In genomic region chr16:70381604-70382342, GRCh38 we compare ENCODE assay signal across 1 cellular context.
TF ChIP-seq lines count a peak whose summit lies in the region.

No MANE protein-coding gene starts in this region.

TF ChIP-seq in HepG2, 621 proteins besides CTCF, POLR2A, EP300 and RAD21 (continued from another document and continues in another):
- TF ChIP-seq ZBTB4 (CRISPR knock-in tag; IDR thresholded peaks at IDR 0.05; ENCODE audit: borderline replicate concordance) (peak; percentile 46; the same call in 1 of the 2 replicates), FOXK1 (CRISPR knock-in tag; IDR thresholded peaks at IDR 0.05; ENCODE audit: borderline replicate concordance, low read depth) (0 out of 2 replicates have a peak, but pooled peaks have one; percentile 12), SALL2 (CRISPR knock-in tag; IDR thresholded peaks at IDR 0.05) (0 out of 2 replicates have a peak, but pooled peaks have one; percentile 7), SKIL (CRISPR knock-in tag; IDR thresholded peaks at IDR 0.05; ENCODE audit: borderline replicate concordance) (0 out of 2 replicates have a peak, but pooled peaks have one; percentile 10), HNF4A (CRISPR knock-in tag; IDR thresholded peaks at IDR 0.05) (peak; percentile 29; the same call in 1 of the 2 replicates), RNF2 (conservative IDR thresholded peaks at IDR 0.05; ENCODE audit: low read depth) (0 out of 2 replicates have a peak, but pooled peaks have one; percentile 18), ZNF782 (CRISPR knock-in tag; IDR thresholded peaks at IDR 0.05; ENCODE audit: borderline replicate concordance) (no peak), NCOA1 (CRISPR knock-in tag; IDR thresholded peaks at IDR 0.05) (0 out of 2 replicates have a peak, but pooled peaks have one; percentile 14), DR1 (CRISPR knock-in tag; IDR thresholded peaks at IDR 0.05) (peak; percentile 11; the same call in 1 of the 2 replicates), ZBTB49 (CRISPR knock-in tag; IDR thresholded peaks at IDR 0.05; ENCODE audit: borderline replicate concordance) (peak; percentile 4; the same call in 1 of the 2 replicates), SP5 (CRISPR knock-in tag; IDR thresholded peaks at IDR 0.05; ENCODE audit: borderline replicate concordance, low read depth) (0 out of 2 replicates have a peak, but pooled peaks have one; percentile 13), THRA (CRISPR knock-in tag; IDR thresholded peaks at IDR 0.05; ENCODE audit: borderline replicate concordance) (0 out of 2 replicates have a peak, but pooled peaks have one; percentile 0), SMAD9 (CRISPR knock-in tag; IDR thresholded peaks at IDR 0.05) (no peak), ZNF33B (CRISPR knock-in tag; IDR thresholded peaks at IDR 0.05) (no peak), YEATS2 (CRISPR knock-in tag; IDR thresholded peaks at IDR 0.05; ENCODE audit: borderline replicate concordance) (no peak), ATF7-NPFF (CRISPR knock-in tag; IDR thresholded peaks at IDR 0.05; ENCODE audit: low read depth) (no peak), ZNF451 (CRISPR knock-in tag; IDR thresholded peaks at IDR 0.05) (0 out of 2 replicates have a peak, but pooled peaks have one; percentile 53), ZNF274 (CRISPR knock-in tag; IDR thresholded peaks at IDR 0.05) (peak; percentile 59), ELF1 (CRISPR knock-in tag; IDR thresholded peaks at IDR 0.05) (peak; percentile 63), HBP1 (CRISPR knock-in tag; IDR thresholded peaks at IDR 0.05; ENCODE audit: low read depth) (0 out of 2 replicates have a peak, but pooled peaks have one; percentile 2), ZFP36L1 (CRISPR knock-in tag; IDR thresholded peaks at IDR 0.05) (peak; percentile 17; the same call in 1 of the 2 replicates), TBX2 (CRISPR knock-in tag; IDR thresholded peaks at IDR 0.05; ENCODE audit: borderline replicate concordance) (no peak), ZMYM4 (CRISPR knock-in tag; IDR thresholded peaks at IDR 0.05) (peak; percentile 53), ZNF20 (CRISPR knock-in tag; IDR thresholded peaks at IDR 0.05) (no peak), SP2 (CRISPR knock-in tag; IDR thresholded peaks at IDR 0.05) (peak; percentile 60), HNRNPLL (IDR thresholded peaks at IDR 0.05; ENCODE audit: low read depth, low read length, poor library complexity, severe bottlenecking) (peak; percentile 10), ZBTB38 (CRISPR knock-in tag; IDR thresholded peaks at IDR 0.05) (peak; percentile 71; the same call in 1 of the 2 replicates), NCOR1 (IDR thresholded peaks at IDR 0.05; ENCODE audit: borderline replicate concordance, low read length) (no peak), KDM5B (CRISPR knock-in tag; IDR thresholded peaks at IDR 0.05; ENCODE audit: borderline replicate concordance) (peak; percentile 56; the same call in 1 of the 2 replicates), UBTF (CRISPR knock-in tag; IDR thresholded peaks at IDR 0.05) (peak; percentile 77), HNRNPK (IDR thresholded peaks at IDR 0.05; ENCODE audit: low read depth, low read length, poor library complexity, severe bottlenecking) (peak; percentile 12), SALL1 (CRISPR knock-in tag; IDR thresholded peaks at IDR 0.05) (peak; percentile 58; the same call in 1 of the 2 replicates), ZFP82 (CRISPR knock-in tag; IDR thresholded peaks at IDR 0.05; ENCODE audit: borderline replicate concordance) (0 out of 2 replicates have a peak, but pooled peaks have one; percentile 9)
- TF ChIP-seq, protein P1, sequence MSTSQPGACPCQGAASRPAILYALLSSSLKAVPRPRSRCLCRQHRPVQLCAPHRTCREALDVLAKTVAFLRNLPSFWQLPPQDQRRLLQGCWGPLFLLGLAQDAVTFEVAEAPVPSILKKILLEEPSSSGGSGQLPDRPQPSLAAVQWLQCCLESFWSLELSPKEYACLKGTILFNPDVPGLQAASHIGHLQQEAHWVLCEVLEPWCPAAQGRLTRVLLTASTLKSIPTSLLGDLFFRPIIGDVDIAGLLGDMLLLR (CRISPR knock-in tag; IDR thresholded peaks at IDR 0.05), result no peak
- TF ChIP-seq, protein P2, sequence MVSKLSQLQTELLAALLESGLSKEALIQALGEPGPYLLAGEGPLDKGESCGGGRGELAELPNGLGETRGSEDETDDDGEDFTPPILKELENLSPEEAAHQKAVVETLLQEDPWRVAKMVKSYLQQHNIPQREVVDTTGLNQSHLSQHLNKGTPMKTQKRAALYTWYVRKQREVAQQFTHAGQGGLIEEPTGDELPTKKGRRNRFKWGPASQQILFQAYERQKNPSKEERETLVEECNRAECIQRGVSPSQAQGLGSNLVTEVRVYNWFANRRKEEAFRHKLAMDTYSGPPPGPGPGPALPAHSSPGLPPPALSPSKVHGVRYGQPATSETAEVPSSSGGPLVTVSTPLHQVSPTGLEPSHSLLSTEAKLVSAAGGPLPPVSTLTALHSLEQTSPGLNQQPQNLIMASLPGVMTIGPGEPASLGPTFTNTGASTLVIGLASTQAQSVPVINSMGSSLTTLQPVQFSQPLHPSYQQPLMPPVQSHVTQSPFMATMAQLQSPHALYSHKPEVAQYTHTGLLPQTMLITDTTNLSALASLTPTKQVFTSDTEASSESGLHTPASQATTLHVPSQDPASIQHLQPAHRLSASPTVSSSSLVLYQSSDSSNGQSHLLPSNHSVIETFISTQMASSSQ (IDR thresholded peaks at IDR 0.05; ENCODE audit: low read depth), result no peak
- TF ChIP-seq, protein P2 (CRISPR knock-in tag; IDR thresholded peaks at IDR 0.05; ENCODE audit: borderline replicate concordance), result no peak
- TF ChIP-seq, protein P3, sequence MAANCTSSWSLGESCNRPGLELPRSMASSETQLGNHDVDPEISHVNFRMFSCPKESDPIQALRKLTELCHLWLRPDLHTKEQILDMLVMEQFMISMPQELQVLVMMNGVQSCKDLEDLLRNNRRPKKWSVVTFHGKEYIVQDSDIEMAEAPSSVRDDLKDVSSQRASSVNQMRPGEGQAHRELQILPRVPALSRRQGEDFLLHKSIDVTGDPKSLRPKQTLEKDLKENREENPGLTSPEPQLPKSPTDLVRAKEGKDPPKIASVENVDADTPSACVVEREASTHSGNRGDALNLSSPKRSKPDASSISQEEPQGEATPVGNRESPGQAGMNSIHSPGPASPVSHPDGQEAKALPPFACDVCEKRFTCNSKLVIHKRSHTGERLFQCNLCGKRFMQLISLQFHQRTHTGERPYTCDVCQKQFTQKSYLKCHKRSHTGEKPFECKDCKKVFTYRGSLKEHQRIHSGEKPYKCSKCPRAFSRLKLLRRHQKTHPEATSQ (CRISPR knock-in tag; IDR thresholded peaks at IDR 0.05; ENCODE audit: borderline replicate concordance), result 0 out of 2 replicates have a peak, but pooled peaks have one; percentile 9
